In genomic region chr4:56799824-56800756, GRCh38 we compare ENCODE assay signal across 8 cellular contexts. TPM values are rescaled to one million over a fixed set of nuclear protein-coding genes. Genes with fewer than 3 reads are reported as not detected.
DNase-seq lines count a peak whose midpoint lies in the region; ATAC-seq and TF ChIP-seq lines count a peak whose summit lies in the region.

No MANE protein-coding gene starts in this region.

- H2AFZ ChIP-seq in OCI-LY7 (ENCODE audit: low read length) = peak overlapping the region; percentile 78; the same call in 1 of the 2 replicates

- H3K27me3 ChIP-seq in HUES64 (ENCODE audit: insufficient read depth, low read length) (peaks cover 9% of the 10 kb centered on the region), mucosa of stomach (ENCODE audit: control insufficient read depth, insufficient read depth, low read length) (no peaks in the 10 kb centered on the region)

- H3K4me3 ChIP-seq in HUES64 (ENCODE audit: low read length) (peak overlapping the region; percentile 75), OCI-LY7 (ENCODE audit: low read depth, low read length, poor library complexity, severe bottlenecking) (peak overlapping the region; percentile 64), mucosa of stomach (ENCODE audit: low read length) (peak overlapping the region; percentile 89)

- H4K20me1 ChIP-seq in OCI-LY7 (ENCODE audit: insufficient read depth, low read length) = no peaks in the 10 kb centered on the region

- peak; percentile 91 for ATAC-seq in GM21447 (IDR thresholded peaks at IDR 0.05; ENCODE audit: unreplicated experiment)

- CTCF ChIA-PET in OCI-LY7 (lab: Charles Lee; ENCODE audit: unreplicated experiment) = interaction anchor here (0.6 to 1.3 kb wide), 4 partner anchors 23 to 72 kb away, joined by 3 to 5 read pairs (median 3); no protein-coding TSS in a partner anchor

- H3K9ac ChIP-seq in HUES64 (ENCODE audit: low read depth, low read length) = peak overlapping the region; percentile 58; the same call in 1 of the 2 replicates
- H3K9ac ChIP-seq in mucosa of stomach (ENCODE audit: low read length) = peak overlapping the region; percentile 74

- H3K4me2 ChIP-seq in OCI-LY7 (ENCODE audit: low read length) = peak overlapping the region; percentile 64

- H3K9me3 ChIP-seq in HUES64 (ENCODE audit: insufficient read depth, low read depth, low read length) = no peaks in the 10 kb centered on the region
- no peaks in the 10 kb centered on the region for H3K9me3 ChIP-seq in OCI-LY7 (ENCODE audit: low read length)
- H3K9me3 ChIP-seq in mucosa of stomach (ENCODE audit: control insufficient read depth, low read length) = no peaks in the 10 kb centered on the region

- H3K4me1 ChIP-seq in HUES64 (ENCODE audit: insufficient read depth, low read length) (no peaks in the 10 kb centered on the region), OCI-LY7 (ENCODE audit: insufficient read depth, low read length, poor library complexity, severe bottlenecking) (peaks cover 19% of the 10 kb centered on the region), mucosa of stomach (ENCODE audit: control insufficient read depth, insufficient read depth, low read length) (no peaks in the 10 kb centered on the region)

- intact Hi-C loops in OCI-LY7 (cut with micrococcal nuclease; ENCODE audit: unreplicated experiment) = loop anchor here (1.0 to 5.0 kb wide), 5 partner anchors 37 to 243 kb away; no protein-coding TSS in a partner anchor

- TF ChIP-seq CTCF in OCI-LY7 (conservative IDR thresholded peaks at IDR 0.05; ENCODE audit: low read length) = peak; percentile 97

- 8% methylated on average over 17 of the region's 19 CpGs for WGBS in HUES64

- no peaks in the 10 kb centered on the region for H3K9me2 ChIP-seq in OCI-LY7 (ENCODE audit: insufficient read depth, low read length)

- no peaks in the 10 kb centered on the region for H3K79me2 ChIP-seq in OCI-LY7 (ENCODE audit: insufficient read depth, low read depth, low read length)

- BruUV-seq in OCI-LY7 (replicated peaks; lab: Mats Ljungman, UMichigan) = no TSS peak

- H3K36me3 ChIP-seq in HUES64 (ENCODE audit: insufficient read depth, low read length) = no peaks in the 10 kb centered on the region
- H3K36me3 ChIP-seq in OCI-LY7 (ENCODE audit: insufficient read depth, low read length) = no peaks in the 10 kb centered on the region
- no peaks in the 10 kb centered on the region for H3K36me3 ChIP-seq in mucosa of stomach (ENCODE audit: control insufficient read depth, insufficient read depth, low read length)

- POLR2A ChIA-PET in OCI-LY7 (lab: Charles Lee) = interaction anchor here (0.7 to 1.9 kb wide), 4 partner anchors 10 to 129 kb away, joined by 3 to 7 read pairs (median 4); no protein-coding TSS in a partner anchor

- H3K27ac ChIP-seq in HUES64 (ENCODE audit: low read depth, low read length) (no peak overlapping the region), OCI-LY7 (ENCODE audit: low read depth, low read length, poor library complexity, severe bottlenecking) (no peak overlapping the region)

- DNase-seq in D341Med (ENCODE audit: low spot score) = peak; percentile 88
- DNase-seq in OCI-LY7 (ENCODE audit: low spot score) = peak; percentile 86
- DNase-seq in activated T-cell treated with anti-CD3 and anti-CD28 coated beads for 4 hours = peak; percentile 72
- DNase-seq in erythroblast (lab: John Stamatoyannopoulos, UW) = peak; percentile 81 to 86
- DNase-seq in stimulated activated CD8-positive, alpha-beta memory T cell treated with anti-CD3 and anti-CD28 coated beads, Interleukin-4, amount 100 ng/mL, for 48 hours = peak; percentile 85

- TF ChIP-seq POLR2A in erythroblast (IDR thresholded peaks at IDR 0.05; ENCODE audit: low read length) = no peak

RNA-seq across cellular contexts. Expression of gene SPINK2, which starts 21.4 kb away (rescaled TPM):
- 1.3 TPM for polyA plus RNA-seq in HUES64 (2013, experiment 1 of 2)
- 0.89 TPM for polyA plus RNA-seq in HUES64 (2013, experiment 2 of 2)
- 9.5 and 15.1 TPM in 2 replicates for total RNA-seq in OCI-LY7 (2014; rRNA removed; shearing (Covaris generic))
- 3.0 and 5.2 TPM in 2 replicates for total RNA-seq in OCI-LY7 (2022)
